In genomic region chr7:2621948-2622640, GRCh38 we compare ENCODE assay signal across 18 cellular contexts. TPM values are rescaled to one million over a fixed set of nuclear protein-coding genes. Genes with fewer than 3 reads are reported as not detected.
DNase-seq lines count a peak whose midpoint lies in the region; ATAC-seq, FAIRE-seq and TF ChIP-seq lines count a peak whose summit lies in the region.
"Had no signal": no experiment of that assay in that cellular context is flagged by ENCODE, and none has a peak within 500 bp of the region (broad histone marks: within the 10 kb centered on the region; RNA-seq: fewer than 3 reads in every experiment).

No MANE protein-coding gene starts in this region.

- peaks cover 84% of the 10 kb centered on the region for H3K4me1 Mint-ChIP-seq in brain
- H3K4me1 Mint-ChIP-seq in activated CD4-positive, alpha-beta T cell treated with anti-CD3 and anti-CD28 coated beads for 36 hours = no peaks in the 10 kb centered on the region

- H3K27me3 ChIP-seq in BLaER1 (no peaks in the 10 kb centered on the region), lower lobe of right lung (ENCODE audit: low read depth) (no peaks in the 10 kb centered on the region)

- no peaks in the 10 kb centered on the region for H3K27me3 Mint-ChIP-seq in brain
- H3K27me3 Mint-ChIP-seq in activated CD4-positive, alpha-beta T cell treated with anti-CD3 and anti-CD28 coated beads for 36 hours = peaks cover 5% of the 10 kb centered on the region

- peak overlapping the region; percentile 51 to 96 (median 92) for H3K27ac Mint-ChIP-seq in brain
- no peak overlapping the region for H3K27ac Mint-ChIP-seq in activated CD4-positive, alpha-beta T cell treated with anti-CD3 and anti-CD28 coated beads for 36 hours
- H3K27ac Mint-ChIP-seq: activated CD8-positive, alpha-beta T cell treated with anti-CD3 and anti-CD28 coated beads, Interleukin-2, amount 10 ng/mL, durations not matched to agents 7 days and 5 days had no signal

- H3K9ac ChIP-seq in BLaER1 = no peak overlapping the region

- intact Hi-C loops in lower lobe of right lung (cut with DNase I) = no loop called here
- intact Hi-C loops in activated CD4-positive, alpha-beta T cell treated with anti-CD3 and anti-CD28 coated beads for 36 hours (cut with DNase I, micrococcal nuclease) = no loop called here

- POLR2A ChIA-PET in activated CD4-positive, alpha-beta T cell treated with anti-CD3 and anti-CD28 coated beads for 36 hours (lab: Charles Lee) = no interaction called here

- H3K36me3 ChIP-seq in BLaER1 = no peaks in the 10 kb centered on the region
- no peaks in the 10 kb centered on the region for H3K36me3 ChIP-seq in lower lobe of right lung
- H3K36me3 ChIP-seq: prostate gland had no signal

- DNase-seq in HTR-8/SVneo (ENCODE audit: insufficient read length, low spot score) (no peak), lower lobe of right lung (peak; percentile 49)
- no peak for DNase-seq in stimulated activated CD4-positive, alpha-beta T cell treated with anti-CD3 and anti-CD28 coated beads, Interleukin-2, amount 100 ng/mL, for 24 hours
- no peak for DNase-seq in activated CD4-positive, alpha-beta T cell treated with anti-CD3 and anti-CD28 coated beads for 36 hours
- DNase-seq: activated CD8-positive, alpha-beta T cell treated with anti-CD3 and anti-CD28 coated beads, Interleukin-2, amount 10 ng/mL, durations not matched to agents 7 days and 5 days; activated naive CD4-positive, alpha-beta T cell treated with anti-CD3 and anti-CD28 coated beads, Interleukin-2, amount 50 U/mL, for 16 hours; central memory CD4-positive, alpha-beta T cell; stimulated activated naive CD8-positive, alpha-beta T cell treated with anti-CD3 and anti-CD28 coated beads, Interleukin-15, Interleukin-2, amounts not matched to agents 100 U/mL and 50 U/mL, for 24 hours; T-helper 2 cell had no signal

- peak overlapping the region; percentile 13; the same call in 1 of the 2 replicates for H3K27ac ChIP-seq in BLaER1
- no peak overlapping the region for H3K27ac ChIP-seq in lower lobe of right lung

- H3K4me1 ChIP-seq in BLaER1 (peaks cover 80% of the 10 kb centered on the region), lower lobe of right lung (peaks cover 31% of the 10 kb centered on the region)

- H3K4me3 Mint-ChIP-seq in brain = peak overlapping the region in 3 of 5 experiments; percentile 8 to 51 (median 20)
- no peak overlapping the region for H3K4me3 Mint-ChIP-seq in activated CD4-positive, alpha-beta T cell treated with anti-CD3 and anti-CD28 coated beads for 36 hours
- H3K4me3 Mint-ChIP-seq: activated CD8-positive, alpha-beta T cell treated with anti-CD3 and anti-CD28 coated beads, Interleukin-2, amount 10 ng/mL, durations not matched to agents 7 days and 5 days had no signal

- CTCF ChIA-PET in activated CD4-positive, alpha-beta T cell treated with anti-CD3 and anti-CD28 coated beads for 36 hours (lab: Charles Lee) = interaction anchor here (0.8 kb wide), 1 partner anchor 111 kb away, joined by 3 read pairs; no protein-coding TSS in a partner anchor

- no peaks in the 10 kb centered on the region for H4K20me1 ChIP-seq in BLaER1

- peaks cover 0 to 4% (median 0%) of the 10 kb centered on the region in 5 experiments for H3K9me3 Mint-ChIP-seq in brain
- no peaks in the 10 kb centered on the region for H3K9me3 Mint-ChIP-seq in activated CD4-positive, alpha-beta T cell treated with anti-CD3 and anti-CD28 coated beads for 36 hours (ENCODE audit: low read depth)

- H3K9me3 ChIP-seq in BLaER1 (no peaks in the 10 kb centered on the region), lower lobe of right lung (no peaks in the 10 kb centered on the region)
- H3K9me3 ChIP-seq: prostate gland had no signal

- H3K4me3 ChIP-seq in BLaER1 = no peak overlapping the region
- no peak overlapping the region for H3K4me3 ChIP-seq in lower lobe of right lung
- H3K4me3 ChIP-seq: prostate gland had no signal

- ATAC-seq in lower lobe of right lung = no peak
- no peak for ATAC-seq in activated CD4-positive, alpha-beta T cell treated with anti-CD3 and anti-CD28 coated beads for 36 hours
- ATAC-seq in HG02870 (IDR thresholded peaks at IDR 0.05; ENCODE audit: unreplicated experiment) = no peak
- no peak for ATAC-seq in GM19035 (IDR thresholded peaks at IDR 0.05; ENCODE audit: unreplicated experiment)
- ATAC-seq: activated CD8-positive, alpha-beta T cell treated with anti-CD3 and anti-CD28 coated beads, Interleukin-2, amount 10 ng/mL, durations not matched to agents 7 days and 5 days; esophagus mucosa; HCT116; stimulated activated naive CD8-positive, alpha-beta T cell treated with anti-CD3 and anti-CD28 coated beads, Interleukin-15, Interleukin-2, amounts not matched to agents 100 U/mL and 50 U/mL, for 24 hours had no signal

- peak overlapping the region; percentile 32 for H3K4me2 ChIP-seq in BLaER1

- FAIRE-seq in HTR-8/SVneo (lab: Jason Lieb, UNC) = peak; percentile 16
- FAIRE-seq: G401.6, GM18507 had no signal

- H3K36me3 Mint-ChIP-seq in brain = no peaks in the 10 kb centered on the region
- H3K36me3 Mint-ChIP-seq in activated CD4-positive, alpha-beta T cell treated with anti-CD3 and anti-CD28 coated beads for 36 hours (ENCODE audit: low read depth) = no peaks in the 10 kb centered on the region

- TF ChIP-seq CTCF in brain (conservative IDR thresholded peaks at IDR 0.05) (no peak), lower lobe of right lung (IDR thresholded peaks at IDR 0.05) (no peak)

RNA-seq across cellular contexts. Expression of gene TTYH3, which starts 9.7 kb away (rescaled TPM):
- 48.7 TPM for polyA plus RNA-seq in brain (ENCODE audit: insufficient read depth, low read depth, low replicate concordance)
- 51.7 TPM for total RNA-seq in lower lobe of right lung
- total RNA-seq in activated CD4-positive, alpha-beta T cell treated with anti-CD3 and anti-CD28 coated beads for 36 hours = 10 to 100 TPM; 18.7 to 20.2 TPM
